In the genomic region with DNA sequence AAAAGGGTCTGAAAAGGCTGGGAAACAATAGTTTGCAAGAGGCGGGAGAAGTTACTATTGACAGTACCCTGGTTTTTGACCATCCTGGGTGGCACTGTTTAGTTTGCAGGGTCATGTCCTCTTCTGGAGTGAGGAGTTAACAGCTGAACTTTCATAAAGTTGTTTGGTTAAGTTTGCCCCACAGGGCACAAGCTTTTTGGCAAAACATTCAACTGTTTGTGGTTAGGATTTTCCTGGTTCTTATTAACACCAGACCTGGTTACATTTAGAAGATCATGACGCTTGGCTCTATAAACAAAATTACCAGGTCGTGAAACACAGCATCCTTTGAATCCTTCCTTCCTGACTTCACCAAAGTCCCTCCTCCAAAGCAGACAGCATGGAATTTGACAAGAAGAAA, we compare ENCODE assay signal across 15 cellular contexts.
"Had no signal": no experiment of that assay in that cellular context is flagged by ENCODE, and none has a peak within 500 bp of the region (broad histone marks: within the 10 kb centered on the region; RNA-seq: fewer than 3 reads in every experiment).

No MANE protein-coding gene starts in this region.

- DNase-seq: activated B cell treated with CpG ODN at 0.5 μM for 24 hours; activated CD4-positive, alpha-beta T cell treated with anti-CD3 and anti-CD28 coated beads for 48 hours; activated CD8-positive, alpha-beta memory T cell treated with anti-CD3 and anti-CD28 coated beads, Interleukin-2, amount 50 U/mL, for 4 hours; activated CD8-positive, alpha-beta T cell treated with anti-CD3 and anti-CD28 coated beads, Interleukin-2, amount 10 ng/mL, durations not matched to agents 7 days and 5 days; activated gamma-delta T cell; activated T-cell treated with anti-CD3 and anti-CD28 coated beads, Interleukin-2, amount 50 U/mL, for 72 hours; amygdala; body of pancreas; central memory CD4-positive, alpha-beta T cell; gastrocnemius medialis; islet precursor cell; mammary epithelial cell; naive thymus-derived CD4-positive, alpha-beta T cell; stimulated activated CD4-positive, alpha-beta T cell treated with anti-CD3 and anti-CD28 coated beads, Interleukin-2, amount 100 ng/mL, for 48 hours had no signal

- ATAC-seq: activated CD8-positive, alpha-beta T cell treated with anti-CD3 and anti-CD28 coated beads, Interleukin-2, amount 10 ng/mL, durations not matched to agents 7 days and 5 days; activated T-cell treated with anti-CD3 and anti-CD28 coated beads, Interleukin-2, amount 50 U/mL, for 72 hours; body of pancreas; gastrocnemius medialis; naive thymus-derived CD4-positive, alpha-beta T cell; stimulated activated memory B cell treated with anti-CD40 and anti-IgM and Interleukin-4, amounts not matched to agents 10 μg/mL and 1 μg/mL and 100 μg/mL, for 72 hours had no signal
